8 cellular contexts compared by ENCODE assay signal in genomic region chr3:119469378-119470189, GRCh38. TPM values are rescaled to one million over a fixed set of nuclear protein-coding genes. Genes with fewer than 3 reads are reported as not detected.
DNase-seq lines count a peak whose midpoint lies in the region; FAIRE-seq and TF ChIP-seq lines count a peak whose summit lies in the region.

No MANE protein-coding gene starts in this region.

- H3K36me3 ChIP-seq in BLaER1 treated with 17β-estradiol and CSF1 and Interleukin-3, amounts not matched to agents 10 nM and 100 nM, result peaks cover 25 to 43% (median 37%) of the 10 kb centered on the region in 11 experiments
- H3K36me3 ChIP-seq in HUES64 (ENCODE audit: insufficient read depth, low read length) (peaks cover 26% of the 10 kb centered on the region), hepatocyte (replicated peaks; ENCODE audit: insufficient read depth, low read depth) (no peaks in the 10 kb centered on the region)

- H3K9me3 Mint-ChIP-seq in activated T-helper 2 cell treated with anti-CD3 and anti-CD28 coated beads, Interferon-gamma antibody, Interleukin-2, Interleukin-4, amounts not matched to agents 10 μg/mL and 5 μg/mL and 100 μg/mL, durations not matched to agents 14 hours and 24 hours and 36 hours, result no peaks in the 10 kb centered on the region

- H3K27ac Mint-ChIP-seq in activated T-helper 2 cell treated with anti-CD3 and anti-CD28 coated beads, Interferon-gamma antibody, Interleukin-2, Interleukin-4, amounts not matched to agents 10 μg/mL and 5 μg/mL and 100 μg/mL, durations not matched to agents 14 hours and 24 hours and 36 hours, result peak overlapping the region; percentile 88

- H3K27me3 Mint-ChIP-seq in activated T-helper 2 cell treated with anti-CD3 and anti-CD28 coated beads, Interferon-gamma antibody, Interleukin-2, Interleukin-4, amounts not matched to agents 10 μg/mL and 5 μg/mL and 100 μg/mL, durations not matched to agents 14 hours and 24 hours and 36 hours (ENCODE audit: low read depth), result no peaks in the 10 kb centered on the region

- intact Hi-C loops in activated T-helper 2 cell treated with anti-CD3 and anti-CD28 coated beads, Interferon-gamma antibody, Interleukin-2, Interleukin-4, amounts not matched to agents 10 μg/mL and 5 μg/mL and 100 μg/mL, durations not matched to agents 14 hours and 24 hours and 36 hours (cut with micrococcal nuclease), result loop anchor here (1.0 to 10.0 kb wide), 6 partner anchors 39 to 1275 kb away; partner anchors contain the start of genes CD80, COX17, GTF2E1 and RABL3

- peaks cover 16 to 36% (median 25%) of the 10 kb centered on the region in 10 experiments for H3K4me1 ChIP-seq in BLaER1 treated with 17β-estradiol and CSF1 and Interleukin-3, amounts not matched to agents 10 nM and 100 nM
- H3K4me1 ChIP-seq in HUES64 (ENCODE audit: insufficient read depth, low read length) (peaks cover 10% of the 10 kb centered on the region), hepatocyte (ENCODE audit: insufficient read depth) (peaks cover 5% of the 10 kb centered on the region)

- no peaks in the 10 kb centered on the region for H3K9me3 ChIP-seq in BLaER1 treated with 17β-estradiol and CSF1 and Interleukin-3, amounts not matched to agents 10 nM and 100 nM (replicated peaks in 1 of 11)
- H3K9me3 ChIP-seq in HUES64 (ENCODE audit: insufficient read depth, low read depth, low read length) (no peaks in the 10 kb centered on the region), hepatocyte (ENCODE audit: low read depth) (no peaks in the 10 kb centered on the region)

- TF ChIP-seq CTCF in hepatocyte (IDR thresholded peaks at IDR 0.05; ENCODE audit: poor library complexity) (no peak), retinal pigment epithelial cell (conservative IDR thresholded peaks at IDR 0.05; ENCODE audit: low read depth, low read length) (no peak)

- H3K79me2 ChIP-seq in hepatocyte, result peaks cover 7% of the 10 kb centered on the region

- DNase-seq in GM19239 (ENCODE audit: insufficient read length, low spot score) (no peak), hepatocyte (ENCODE audit: low spot score) (peak; percentile 34), retinal pigment epithelial cell (ENCODE audit: low read depth) (no peak), NCI-H1436 treated with DMSO at 0.1 percent for 48 hours (lab: John Stamatoyannopoulos, UW) (no peak), NCI-H524 treated with DMSO at 0.1 percent for 48 hours (lab: John Stamatoyannopoulos, UW) (no peak)
- DNase-seq in activated T-helper 2 cell treated with anti-CD3 and anti-CD28 coated beads, Interferon-gamma antibody, Interleukin-2, Interleukin-4, amounts not matched to agents 10 μg/mL and 5 μg/mL and 100 μg/mL, durations not matched to agents 14 hours and 24 hours and 36 hours (ENCODE audit: low spot score), result no peak

- no peaks in the 10 kb centered on the region for H3K9me2 ChIP-seq in hepatocyte (replicated peaks; ENCODE audit: insufficient read depth)

- peak overlapping the region; percentile 92 for H3K4me3 Mint-ChIP-seq in activated T-helper 2 cell treated with anti-CD3 and anti-CD28 coated beads, Interferon-gamma antibody, Interleukin-2, Interleukin-4, amounts not matched to agents 10 μg/mL and 5 μg/mL and 100 μg/mL, durations not matched to agents 14 hours and 24 hours and 36 hours (ENCODE audit: low read depth)

- peak; percentile 86 for FAIRE-seq in GM19239 (lab: Jason Lieb, UNC)

- H3K36me3 Mint-ChIP-seq in activated T-helper 2 cell treated with anti-CD3 and anti-CD28 coated beads, Interferon-gamma antibody, Interleukin-2, Interleukin-4, amounts not matched to agents 10 μg/mL and 5 μg/mL and 100 μg/mL, durations not matched to agents 14 hours and 24 hours and 36 hours (ENCODE audit: low read depth), result peaks cover 14% of the 10 kb centered on the region

- peaks cover 26% of the 10 kb centered on the region for H3K4me1 Mint-ChIP-seq in activated T-helper 2 cell treated with anti-CD3 and anti-CD28 coated beads, Interferon-gamma antibody, Interleukin-2, Interleukin-4, amounts not matched to agents 10 μg/mL and 5 μg/mL and 100 μg/mL, durations not matched to agents 14 hours and 24 hours and 36 hours (ENCODE audit: low read depth)

- peak overlapping the region; percentile 86 to 98 (median 91) for H3K4me2 ChIP-seq in BLaER1 treated with 17β-estradiol and CSF1 and Interleukin-3, amounts not matched to agents 10 nM and 100 nM
- peak overlapping the region; percentile 88 for H3K4me2 ChIP-seq in hepatocyte

- peak overlapping the region; percentile 81 to 95 (median 87) for H3K4me3 ChIP-seq in BLaER1 treated with 17β-estradiol and CSF1 and Interleukin-3, amounts not matched to agents 10 nM and 100 nM
- peak overlapping the region; percentile 88 for H3K4me3 ChIP-seq in HUES64 (ENCODE audit: low read length)
- H3K4me3 ChIP-seq in hepatocyte, result peak overlapping the region; percentile 97
- peak overlapping the region; percentile 93 for H3K4me3 ChIP-seq in retinal pigment epithelial cell (ENCODE audit: low read length)

- H4K20me1 ChIP-seq in BLaER1 treated with 17β-estradiol and CSF1 and Interleukin-3, amounts not matched to agents 10 nM and 100 nM, result no peaks in the 10 kb centered on the region
- no peaks in the 10 kb centered on the region for H4K20me1 ChIP-seq in hepatocyte (ENCODE audit: insufficient read depth, poor library complexity, severe bottlenecking)

- H3K9ac ChIP-seq in BLaER1 treated with 17β-estradiol and CSF1 and Interleukin-3, amounts not matched to agents 10 nM and 100 nM, result peak overlapping the region; percentile 84 to 95 (median 89)
- H3K9ac ChIP-seq in HUES64 (ENCODE audit: low read depth, low read length), result peak overlapping the region; percentile 82

- H3K27ac ChIP-seq in BLaER1 treated with 17β-estradiol and CSF1 and Interleukin-3, amounts not matched to agents 10 nM and 100 nM, result peak overlapping the region; percentile 77 to 91 (median 85)
- H3K27ac ChIP-seq in HUES64 (ENCODE audit: low read depth, low read length) (no peak overlapping the region; the same call in 1 of the 2 replicates), hepatocyte (peak overlapping the region; percentile 75)

- 21% methylated on average over 14 of the region's 17 CpGs for WGBS in HUES64
- WGBS in hepatocyte (ENCODE audit: low lambda C conversion rate, missing lambda C conversion rate), result 11% methylated on average over 17 of the region's 17 CpGs

- peak overlapping the region; percentile 96 for H2AFZ ChIP-seq in hepatocyte

- no peaks in the 10 kb centered on the region for H3K27me3 ChIP-seq in BLaER1 treated with 17β-estradiol and CSF1 and Interleukin-3, amounts not matched to agents 10 nM and 100 nM
- H3K27me3 ChIP-seq in HUES64 (ENCODE audit: insufficient read depth, low read length), result no peaks in the 10 kb centered on the region
- H3K27me3 ChIP-seq in hepatocyte, result no peaks in the 10 kb centered on the region

RNA-seq across cellular contexts. Expression of gene POGLUT1, which starts 0.8 kb away (rescaled TPM):
- 13.9 TPM for polyA plus RNA-seq in HUES64 (2013, experiment 1 of 2)
- polyA plus RNA-seq in HUES64 (2013, experiment 2 of 2), result 13.3 TPM
- 24.2 and 27.5 TPM in 2 replicates for total RNA-seq in activated T-helper 2 cell treated with anti-CD3 and anti-CD28 coated beads, Interferon-gamma antibody, Interleukin-2, Interleukin-4, amounts not matched to agents 10 μg/mL and 5 μg/mL and 100 μg/mL, durations not matched to agents 14 hours and 24 hours and 36 hours
- total RNA-seq in hepatocyte, result 13.6 and 14.5 TPM in 2 replicates
- 15.4 and 16.3 TPM in 2 replicates for polyA plus RNA-seq in hepatocyte

RNA-seq across cellular contexts. Expression of gene TMEM39A, which starts 6.2 kb away (rescaled TPM):
- polyA plus RNA-seq in HUES64 (2013, experiment 1 of 2), result 17.4 TPM
- polyA plus RNA-seq in HUES64 (2013, experiment 2 of 2), result 17.1 TPM
- 50.4 and 58.4 TPM in 2 replicates for total RNA-seq in activated T-helper 2 cell treated with anti-CD3 and anti-CD28 coated beads, Interferon-gamma antibody, Interleukin-2, Interleukin-4, amounts not matched to agents 10 μg/mL and 5 μg/mL and 100 μg/mL, durations not matched to agents 14 hours and 24 hours and 36 hours
- total RNA-seq in hepatocyte, result 56.1 and 77.0 TPM in 2 replicates
- 39.0 and 46.2 TPM in 2 replicates for polyA plus RNA-seq in hepatocyte

RNA-seq across cellular contexts. Expression of gene TIMMDC1, which starts 28.8 kb away (rescaled TPM):
- 99.2 TPM for polyA plus RNA-seq in HUES64 (2013, experiment 1 of 2)
- polyA plus RNA-seq in HUES64 (2013, experiment 2 of 2), result 98.8 TPM
- total RNA-seq in activated T-helper 2 cell treated with anti-CD3 and anti-CD28 coated beads, Interferon-gamma antibody, Interleukin-2, Interleukin-4, amounts not matched to agents 10 μg/mL and 5 μg/mL and 100 μg/mL, durations not matched to agents 14 hours and 24 hours and 36 hours, result 93.6 and 101 TPM in 2 replicates
- total RNA-seq in hepatocyte, result 47.8 and 52.7 TPM in 2 replicates
- polyA plus RNA-seq in hepatocyte, result 140 and 155 TPM in 2 replicates
